Comparison of ENCODE assay signal across 1 cellular context in the genomic region with DNA sequence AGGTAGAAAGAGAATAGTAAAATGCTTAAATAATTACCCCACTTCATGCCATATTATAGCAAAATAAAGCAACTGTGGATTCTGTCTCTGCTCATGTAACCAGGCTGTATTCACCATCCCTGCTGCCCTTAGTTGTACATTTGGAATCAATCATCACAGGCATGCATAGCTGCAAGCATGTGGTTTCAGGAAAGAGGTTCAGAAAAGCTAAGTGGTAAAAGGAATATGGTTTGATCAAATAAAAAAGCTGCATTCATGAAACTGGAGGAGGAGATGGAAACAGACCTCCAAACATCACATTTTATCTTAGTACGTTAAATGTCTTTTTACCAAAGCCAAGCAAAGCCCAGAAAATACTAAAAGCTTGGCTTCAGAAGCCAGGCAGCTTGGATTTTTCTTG.
TF ChIP-seq lines count a peak whose summit lies in the region.

No MANE protein-coding gene starts in this region.

TF ChIP-seq in SK-N-SH, 30 proteins besides CTCF, POLR2A, EP300 and RAD21 (continued from another document):
- no peak for TF ChIP-seq FOSL2 (IDR thresholded peaks at IDR 0.05; ENCODE audit: borderline replicate concordance, low read depth)
